ENCODE assay signal across 18 cellular contexts in genomic region chr11:72951815-72952340, GRCh38.
DNase-seq lines count a peak whose midpoint lies in the region; ATAC-seq and TF ChIP-seq lines count a peak whose summit lies in the region.
"Had no signal": no experiment of that assay in that cellular context is flagged by ENCODE, and none has a peak within 500 bp of the region (broad histone marks: within the 10 kb centered on the region; RNA-seq: fewer than 3 reads in every experiment).

No MANE protein-coding gene starts in this region.

- H3K36me3 ChIP-seq in upper lobe of right lung, result no peaks in the 10 kb centered on the region
- H3K36me3 ChIP-seq: colonic mucosa, ovary had no signal

- peaks cover 0 to 4% of the 10 kb centered on the region in 2 donors for H3K36me3 Mint-ChIP-seq in activated T-cell treated with anti-CD3 and anti-CD28 coated beads, Interleukin-2, amount 50 U/mL, for 72 hours (ENCODE audit: insufficient read depth in 2 of 2)
- H3K36me3 Mint-ChIP-seq in activated T-cell treated with anti-CD3 and anti-CD28 coated beads, Interleukin-2, amount 50 U/mL, for 4 hours (ENCODE audit: insufficient read depth), result peaks cover 5% of the 10 kb centered on the region

- ATAC-seq in activated T-cell treated with anti-CD3 and anti-CD28 coated beads, Interleukin-2, amount 50 U/mL, for 72 hours (replicated peaks in 1 of 2), result no peak
- no peak for ATAC-seq in activated T-cell treated with anti-CD3 and anti-CD28 coated beads, Interleukin-2, amount 50 U/mL, for 4 hours
- ATAC-seq in HG03342 (IDR thresholded peaks at IDR 0.05; ENCODE audit: unreplicated experiment), result peak; percentile 49
- ATAC-seq in foreskin keratinocyte, result no peak
- no peak for ATAC-seq in upper lobe of right lung
- ATAC-seq in GM19395 (IDR thresholded peaks at IDR 0.05; ENCODE audit: unreplicated experiment), result no peak
- ATAC-seq: SK-N-SH treated with all-trans-retinoic acid at 6 μM for 48 hours had no signal

- H3K27me3 ChIP-seq in foreskin keratinocyte, result no peaks in the 10 kb centered on the region
- H3K27me3 ChIP-seq in upper lobe of right lung, result no peaks in the 10 kb centered on the region
- H3K27me3 ChIP-seq: colonic mucosa, ovary had no signal

- intact Hi-C loops in upper lobe of right lung (cut with DNase I), result no loop called here

- H3K4me3 ChIP-seq in upper lobe of right lung, result no peak overlapping the region
- H3K4me3 ChIP-seq: colonic mucosa, ovary, PC-9 had no signal

- H3K4me1 Mint-ChIP-seq in activated T-cell treated with anti-CD3 and anti-CD28 coated beads, Interleukin-2, amount 50 U/mL, for 72 hours (ENCODE audit: low read depth), result no peaks in the 10 kb centered on the region
- H3K4me1 Mint-ChIP-seq in activated T-cell treated with anti-CD3 and anti-CD28 coated beads, Interleukin-2, amount 50 U/mL, for 4 hours (ENCODE audit: low read depth), result peaks cover 8% of the 10 kb centered on the region
- H3K4me1 Mint-ChIP-seq: activated CD4-positive, alpha-beta memory T cell treated with anti-CD3 and anti-CD28 coated beads, Interleukin-2, amount 10 ng/mL, durations not matched to agents 7 days and 5 days had no signal

- no peaks in the 10 kb centered on the region for H3K4me1 ChIP-seq in foreskin keratinocyte
- H3K4me1 ChIP-seq in upper lobe of right lung, result peaks cover 16% of the 10 kb centered on the region
- H3K4me1 ChIP-seq: colonic mucosa had no signal

- H3K27me3 Mint-ChIP-seq in activated T-cell treated with anti-CD3 and anti-CD28 coated beads, Interleukin-2, amount 50 U/mL, for 72 hours (ENCODE audit: low read depth), result no peaks in the 10 kb centered on the region
- H3K27me3 Mint-ChIP-seq in activated T-cell treated with anti-CD3 and anti-CD28 coated beads, Interleukin-2, amount 50 U/mL, for 4 hours (ENCODE audit: low read depth), result no peaks in the 10 kb centered on the region
- H3K27me3 Mint-ChIP-seq: activated CD4-positive, alpha-beta memory T cell treated with anti-CD3 and anti-CD28 coated beads, Interleukin-2, amount 10 ng/mL, durations not matched to agents 7 days and 5 days; CD8-positive, alpha-beta memory T cell had no signal

- no peaks in the 10 kb centered on the region for H3K9me3 ChIP-seq in upper lobe of right lung
- H3K9me3 ChIP-seq: colonic mucosa, ovary had no signal

- no peak for DNase-seq in activated T-cell treated with anti-CD3 and anti-CD28 coated beads, Interleukin-2, amount 50 U/mL, for 72 hours
- no peak for DNase-seq in activated T-cell treated with anti-CD3 and anti-CD28 coated beads, Interleukin-2, amount 50 U/mL, for 4 hours
- DNase-seq in foreskin keratinocyte (peak; percentile 15 to 44), upper lobe of right lung (no peak), hypothalamus (lab: John Stamatoyannopoulos, UW) (no peak), pons (ENCODE audit: low spot score) (no peak)
- DNase-seq: 8988T; activated CD4-positive, alpha-beta memory T cell treated with anti-CD3 and anti-CD28 coated beads, Interleukin-2, amount 10 ng/mL, durations not matched to agents 7 days and 5 days; CD8-positive, alpha-beta memory T cell; colonic mucosa; H7; kidney; NCI-H1694; ovary; PC-9 had no signal

- H3K9me3 Mint-ChIP-seq in activated T-cell treated with anti-CD3 and anti-CD28 coated beads, Interleukin-2, amount 50 U/mL, for 72 hours, result peaks cover 0 to 3% of the 10 kb centered on the region in 2 donors
- no peaks in the 10 kb centered on the region for H3K9me3 Mint-ChIP-seq in activated T-cell treated with anti-CD3 and anti-CD28 coated beads, Interleukin-2, amount 50 U/mL, for 4 hours
- H3K9me3 Mint-ChIP-seq: activated CD4-positive, alpha-beta memory T cell treated with anti-CD3 and anti-CD28 coated beads, Interleukin-2, amount 10 ng/mL, durations not matched to agents 7 days and 5 days; CD8-positive, alpha-beta memory T cell had no signal

- no peak overlapping the region for H3K4me3 Mint-ChIP-seq in activated T-cell treated with anti-CD3 and anti-CD28 coated beads, Interleukin-2, amount 50 U/mL, for 72 hours
- H3K4me3 Mint-ChIP-seq in activated T-cell treated with anti-CD3 and anti-CD28 coated beads, Interleukin-2, amount 50 U/mL, for 4 hours, result no peak overlapping the region
- H3K4me3 Mint-ChIP-seq: activated CD4-positive, alpha-beta memory T cell treated with anti-CD3 and anti-CD28 coated beads, Interleukin-2, amount 10 ng/mL, durations not matched to agents 7 days and 5 days had no signal

- no peak overlapping the region for H3K27ac ChIP-seq in foreskin keratinocyte
- peak overlapping the region; percentile 6 for H3K27ac ChIP-seq in upper lobe of right lung
- H3K27ac ChIP-seq: colonic mucosa, ovary, PC-9 had no signal

- peak overlapping the region; percentile 65 for H3K27ac Mint-ChIP-seq in activated T-cell treated with anti-CD3 and anti-CD28 coated beads, Interleukin-2, amount 50 U/mL, for 72 hours
- H3K27ac Mint-ChIP-seq: activated CD4-positive, alpha-beta memory T cell treated with anti-CD3 and anti-CD28 coated beads, Interleukin-2, amount 10 ng/mL, durations not matched to agents 7 days and 5 days; CD8-positive, alpha-beta memory T cell had no signal

- no peak for TF ChIP-seq CTCF in foreskin keratinocyte (conservative IDR thresholded peaks at IDR 0.05)
- no peak for TF ChIP-seq CTCF in upper lobe of right lung (IDR thresholded peaks at IDR 0.05)

Comparison
In these comparisons a context has a peak if more than half of its experiments do, and no peak if none do; other contexts are left out.
1. DNase-seq: peak in foreskin keratinocyte (2 of 2); none in activated T-cell treated with anti-CD3 and anti-CD28 coated beads, Interleukin-2, amount 50 U/mL, for 72 hours (0 of 2), activated T-cell treated with anti-CD3 and anti-CD28 coated beads, Interleukin-2, amount 50 U/mL, for 4 hours (single experiment), upper lobe of right lung (single experiment), hypothalamus (0 of 51) and pons (single experiment).